Comparison of ENCODE assay signal across 8 cellular contexts in genomic region chr17:7560172-7561027, GRCh38. TPM values are rescaled to one million over a fixed set of nuclear protein-coding genes. Genes with fewer than 3 reads are reported as not detected.
DNase-seq lines count a peak whose midpoint lies in the region; ATAC-seq, FAIRE-seq and TF ChIP-seq lines count a peak whose summit lies in the region.

No MANE protein-coding gene starts in this region.

- H3K9ac ChIP-seq in HCT116 (ENCODE audit: low read length), result peak overlapping the region; percentile 98

- intact Hi-C loops in HCT116 (cut with micrococcal nuclease), result loop anchor here (1.0 to 10.0 kb wide), 5 partner anchors 46 to 204 kb away; partner anchors contain the start of genes CHRNB1, POLR2A and SLC35G6

- TF ChIP-seq POLR2A in HCT116 (IDR thresholded peaks at IDR 0.05; ENCODE audit: borderline replicate concordance, extremely low read depth, insufficient read depth, insufficient read length), result no peak

- TF ChIP-seq CTCF in HCT116 (IDR thresholded peaks at IDR 0.05 in 2 of 3, conservative IDR thresholded peaks at IDR 0.05 in 1 of 3; ENCODE audit: borderline replicate concordance in 1 of 3, insufficient read depth in 1 of 3, low read depth in 2 of 3, low read length in 2 of 3) (peak in 2 of 3 experiments; percentile 54 to 68; a peak in 4 of 6 replicates), bronchial epithelial cell (IDR thresholded peaks at IDR 0.05; ENCODE audit: insufficient read depth, low read length, severe bottlenecking) (peak; percentile 84)

- no peaks in the 10 kb centered on the region for H3K9me3 ChIP-seq in HCT116 (ENCODE audit: control insufficient read depth in 1 of 2, insufficient read depth in 1 of 2, low read depth in 1 of 2, low read length in 2 of 2)

- peaks cover 27 to 55% of the 10 kb centered on the region in 2 experiments for H3K4me1 ChIP-seq in HCT116 (ENCODE audit: control insufficient read depth in 1 of 2, insufficient read depth in 2 of 2, low read length in 2 of 2)

- H3K27me3 ChIP-seq in HCT116 (ENCODE audit: insufficient read depth, low read length) (no peaks in the 10 kb centered on the region), bronchial epithelial cell (ENCODE audit: control insufficient read depth, insufficient read depth, low read length) (no peaks in the 10 kb centered on the region)

- FAIRE-seq in bronchial epithelial cell (lab: Jason Lieb, UNC), result no peak

- peak overlapping the region; percentile 86 for H3K27ac ChIP-seq in HCT116 (ENCODE audit: low read depth, low read length)

- no peaks in the 10 kb centered on the region for H3K9me2 ChIP-seq in HCT116 (ENCODE audit: insufficient read depth)

- BruUV-seq in HCT116 (replicated peaks; lab: Mats Ljungman, UMichigan), result no TSS peak

- H2AFZ ChIP-seq in HCT116 (ENCODE audit: low read depth, low read length, poor library complexity, severe bottlenecking), result no peak overlapping the region

- peak overlapping the region; percentile 79 to 83 for H3K4me3 ChIP-seq in HCT116 (replicated peaks in 1 of 2; ENCODE audit: low read depth in 1 of 2, low read length in 2 of 2)
- H3K4me3 ChIP-seq in bronchial epithelial cell (ENCODE audit: low read depth, low read length), result no peak overlapping the region

- CTCF ChIA-PET in HCT116 (lab: Charles Lee), result interaction anchor here (0.6 to 2.4 kb wide), 30 partner anchors 8 to 514 kb away, joined by 3 to 37 read pairs (median 4); partner anchors contain the start of genes CD68, NEURL4, PLSCR3 and SLC2A4

- ATAC-seq in HCT116 (peak; percentile 65), GM19035 (IDR thresholded peaks at IDR 0.05; ENCODE audit: unreplicated experiment) (no peak)

- DNase-seq in AG08395 (ENCODE audit: low spot score), result peak; percentile 44
- DNase-seq in HCT116 (ENCODE audit: low read depth, low spot score), result no peak
- DNase-seq in SKM-1 treated with dmso at 0.1 percent for 144 hours (lab: John Stamatoyannopoulos, UW; ENCODE audit: unreplicated experiment), result peak; percentile 33
- DNase-seq in bronchial epithelial cell (ENCODE audit: low read depth), result peak; percentile 65
- DNase-seq in kidney glomerular epithelial cell (lab: John Stamatoyannopoulos, UW), result peak; percentile 46
- DNase-seq in stimulated activated CD4-positive, alpha-beta T cell treated with anti-CD3 and anti-CD28 coated beads, Interleukin-4, amount 100 ng/mL, for 24 hours, result peak; percentile 66
- DNase-seq in hepatic stellate cell (ENCODE audit: low spot score), result no peak

- no peaks in the 10 kb centered on the region for H4K20me1 ChIP-seq in HCT116 (ENCODE audit: insufficient read depth)

- H3K36me3 ChIP-seq in HCT116 (ENCODE audit: control insufficient read depth in 1 of 2, insufficient read depth in 2 of 2, low read length in 2 of 2) (peaks cover 17 to 21% of the 10 kb centered on the region in 2 experiments), bronchial epithelial cell (ENCODE audit: control insufficient read depth, insufficient read depth, low read length) (peaks cover 11% of the 10 kb centered on the region)

- peaks cover 40% of the 10 kb centered on the region for H3K79me2 ChIP-seq in HCT116 (ENCODE audit: insufficient read depth, low read length)

- no peak; the same call in 1 of the 2 replicates for TF ChIP-seq RAD21 in HCT116 (IDR thresholded peaks at IDR 0.05; ENCODE audit: low read depth)

- RAD21 ChIA-PET in HCT116 (lab: Charles Lee; ENCODE audit: low non-redundant PET in 1 of 2, low total read pairs in 2 of 2, uncharacterized antibody in 2 of 2, unreplicated experiment in 2 of 2), result interaction anchor here (1.0 to 1.7 kb wide), 2 partner anchors 11 to 204 kb away, joined by 3 to 4 read pairs; no protein-coding TSS in a partner anchor

- POLR2A ChIA-PET in HCT116 (lab: Charles Lee), result interaction anchor here (0.6 to 2.0 kb wide), 12 partner anchors 12 to 613 kb away, joined by 3 to 7 read pairs (median 3); partner anchors contain the start of genes MPDU1, POLR2A, TMEM102 and TNK1

- peak overlapping the region; percentile 95 for H3K4me2 ChIP-seq in HCT116 (ENCODE audit: low read length)

TF ChIP-seq in HCT116, 20 proteins besides CTCF, POLR2A, EP300 and RAD21:
- TF ChIP-seq ZFX (IDR thresholded peaks at IDR 0.05), result peak; percentile 43; the same call in 1 of the 2 replicates
- no peak for TF ChIP-seq ELF1 (IDR thresholded peaks at IDR 0.05; ENCODE audit: borderline replicate concordance, low read depth)

RNA-seq across cellular contexts. Expression of gene SENP3, which starts 1.3 kb away (rescaled TPM):
- 73.8 TPM for total RNA-seq in HCT116 (2021; ENCODE audit: unreplicated experiment)
- 43.9 and 51.1 TPM in 2 replicates for polyA plus RNA-seq in HCT116 (2012)
- 94.7 and 129 TPM in 2 replicates for total RNA-seq in bronchial epithelial cell

RNA-seq across cellular contexts. Expression of gene TNFSF13, which starts 1.9 kb away (rescaled TPM):
- total RNA-seq in HCT116 (2021; ENCODE audit: unreplicated experiment), result 0.71 TPM
- 1.1 and 1.3 TPM in 2 replicates for polyA plus RNA-seq in HCT116 (2012)
- 2.6 and 3.7 TPM in 2 replicates for total RNA-seq in bronchial epithelial cell

RNA-seq across cellular contexts. Expression of gene TNFSF12, which starts 11.5 kb away (rescaled TPM):
- total RNA-seq in HCT116 (2021; ENCODE audit: unreplicated experiment), result 12.3 TPM
- 17.1 and 20.8 TPM in 2 replicates for polyA plus RNA-seq in HCT116 (2012)
- total RNA-seq in bronchial epithelial cell, result 0.53 and 1.0 TPM in 2 replicates

RNA-seq across cellular contexts. Expression of gene CD68, which starts 19.0 kb away (rescaled TPM):
- total RNA-seq in HCT116 (2021; ENCODE audit: unreplicated experiment), result 7.0 TPM
- 68.4 and 90.6 TPM in 2 replicates for polyA plus RNA-seq in HCT116 (2012)
- 11.3 and 16.4 TPM in 2 replicates for total RNA-seq in bronchial epithelial cell

RNA-seq across cellular contexts. Expression of gene MPDU1, which starts 23.3 kb away (rescaled TPM):
- total RNA-seq in HCT116 (2021; ENCODE audit: unreplicated experiment), result 50.9 TPM
- polyA plus RNA-seq in HCT116 (2012), result 49.0 and 52.0 TPM in 2 replicates
- total RNA-seq in bronchial epithelial cell, result 54.7 and 56.3 TPM in 2 replicates

Comparison
In these comparisons a context has a peak if more than half of its experiments do, and no peak if none do; other contexts are left out.
1. DNase-seq: peak in AG08395 (single experiment), SKM-1 treated with dmso at 0.1 percent for 144 hours (single experiment), bronchial epithelial cell (single experiment), kidney glomerular epithelial cell (single experiment) and stimulated activated CD4-positive, alpha-beta T cell treated with anti-CD3 and anti-CD28 coated beads, Interleukin-4, amount 100 ng/mL, for 24 hours (single experiment); none in HCT116 (single experiment) and hepatic stellate cell (single experiment).